Comparison of ENCODE assay signal across 9 cellular contexts in the genomic region with DNA sequence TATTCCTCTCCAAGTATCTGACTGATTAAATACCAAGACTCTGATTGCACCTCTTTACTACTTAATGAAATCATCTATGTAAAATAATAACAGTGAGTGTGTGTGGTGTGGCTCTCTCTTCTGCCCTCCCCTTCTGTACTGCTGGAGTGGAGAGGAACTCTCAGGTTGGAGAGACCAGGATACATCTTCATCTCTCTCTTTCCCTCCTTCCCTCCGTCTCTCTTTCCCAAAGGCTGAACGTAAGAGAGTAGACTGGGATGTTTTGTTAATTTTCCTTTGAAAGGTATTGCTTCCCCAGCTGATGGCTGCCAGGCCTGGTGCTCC. TPM values are rescaled to one million over a fixed set of nuclear protein-coding genes. Genes with fewer than 3 reads are reported as not detected.
A peak's percentile ranks its signal among the peaks of the same experiment; 100 is the strongest.
DNase-seq lines count a peak whose midpoint lies in the region; ATAC-seq and TF ChIP-seq lines count a peak whose summit lies in the region.
"Had no signal": no experiment of that assay in that cellular context is flagged by ENCODE, and none has a peak within 500 bp of the region (broad histone marks: within the 10 kb centered on the region; RNA-seq: fewer than 3 reads in every experiment).

No MANE protein-coding gene starts in this region.

- H2AFZ ChIP-seq in Karpas-422 (ENCODE audit: low read length) (peak overlapping the region; percentile 18; the same call in 1 of the 2 replicates), mammary epithelial cell (ENCODE audit: low read depth, low read length) (peak overlapping the region; percentile 85)

- no peak overlapping the region for H3K9ac ChIP-seq in BLaER1
- no peak overlapping the region for H3K9ac ChIP-seq in Karpas-422 (ENCODE audit: low read length)
- H3K9ac ChIP-seq in mammary epithelial cell (ENCODE audit: insufficient read depth, low read length) = no peak overlapping the region

- CTCF ChIA-PET in mammary epithelial cell (lab: Charles Lee; ENCODE audit: low non-redundant PET) = interaction anchor here (0.6 kb wide), 1 partner anchor 296 kb away, joined by 4 read pairs; no protein-coding TSS in a partner anchor

- DNase-seq in Karpas-422 = no peak
- DNase-seq in mammary epithelial cell = no peak
- no peak for DNase-seq in SHP77 (lab: John Stamatoyannopoulos, UW)
- no peak for DNase-seq in NCI-H345 (lab: John Stamatoyannopoulos, UW)

- no TSS peak for BruUV-seq in mammary epithelial cell (replicated peaks; lab: Mats Ljungman, UMichigan)

- dilution Hi-C loops in mammary epithelial cell (cut with HindIII; ENCODE audit: low sequenced_read_pairs) = loop anchor here (10.0 kb wide), 1 partner anchor 65 kb away; no protein-coding TSS in a partner anchor

- no peak for TF ChIP-seq CTCF in mammary epithelial cell (conservative IDR thresholded peaks at IDR 0.05 in 1 of 2, IDR thresholded peaks at IDR 0.05 in 1 of 2; ENCODE audit: extremely low read depth in 1 of 2, insufficient read depth in 1 of 2, low read depth in 1 of 2, low read length in 2 of 2)

- H3K4me1 ChIP-seq in BLaER1 (peaks cover 14% of the 10 kb centered on the region), Karpas-422 (ENCODE audit: low read length) (peaks cover 16% of the 10 kb centered on the region), mammary epithelial cell (ENCODE audit: insufficient read depth, low read length) (peaks cover 23% of the 10 kb centered on the region), muscle layer of duodenum (ENCODE audit: control insufficient read depth in 1 of 2, insufficient read depth in 2 of 2, low read length in 2 of 2) (peaks cover 0 to 14% of the 10 kb centered on the region in 2 donors)

- H3K27ac ChIP-seq in BLaER1 (no peak overlapping the region), Karpas-422 (ENCODE audit: low read length) (no peak overlapping the region), mammary epithelial cell (ENCODE audit: insufficient read depth, low read depth, low read length) (no peak overlapping the region), muscle layer of duodenum (ENCODE audit: low read length) (no peak overlapping the region)

- 3% methylated on average over 2 of the region's 2 CpGs for WGBS in mammary epithelial cell (ENCODE audit: low coverage, missing lambda C conversion rate)

- no peak overlapping the region for H3K4me3 ChIP-seq in BLaER1
- H3K4me3 ChIP-seq in Karpas-422 (ENCODE audit: low read length) = peak overlapping the region; percentile 38; the same call in 1 of the 2 replicates
- H3K4me3 ChIP-seq in mammary epithelial cell (replicated peaks in 1 of 3; ENCODE audit: insufficient read depth in 1 of 3, low read depth in 2 of 3, low read length in 3 of 3) = no peak overlapping the region
- H3K4me3 ChIP-seq in muscle layer of duodenum (ENCODE audit: low read depth in 1 of 2, low read length in 2 of 2) = peak overlapping the region; percentile 5 to 43

- no peaks in the 10 kb centered on the region for H3K9me3 ChIP-seq in BLaER1
- no peaks in the 10 kb centered on the region for H3K9me3 ChIP-seq in Karpas-422 (ENCODE audit: low read length)
- H3K9me3 ChIP-seq in mammary epithelial cell (replicated peaks; ENCODE audit: insufficient read depth, low read length) = no peaks in the 10 kb centered on the region
- no peaks in the 10 kb centered on the region for H3K9me3 ChIP-seq in muscle layer of duodenum (ENCODE audit: control insufficient read depth in 1 of 2, low read length in 2 of 2)
- H3K9me3 ChIP-seq: tibial nerve had no signal

- H3K79me2 ChIP-seq in Karpas-422 (ENCODE audit: low read length) (no peaks in the 10 kb centered on the region), mammary epithelial cell (ENCODE audit: insufficient read depth, low read length) (no peaks in the 10 kb centered on the region)

- H4K20me1 ChIP-seq in BLaER1 (no peaks in the 10 kb centered on the region), Karpas-422 (ENCODE audit: insufficient read depth, low read depth, low read length) (no peaks in the 10 kb centered on the region), mammary epithelial cell (ENCODE audit: insufficient read depth, low read length) (no peaks in the 10 kb centered on the region)

- H3K9me2 ChIP-seq in Karpas-422 (replicated peaks; ENCODE audit: insufficient read depth, low read length) = no peaks in the 10 kb centered on the region

- ATAC-seq in GM18868 (IDR thresholded peaks at IDR 0.05; ENCODE audit: unreplicated experiment) (no peak), HG02623 (IDR thresholded peaks at IDR 0.05; ENCODE audit: unreplicated experiment) (no peak)

- H3K27me3 ChIP-seq in BLaER1 (peaks cover 16% of the 10 kb centered on the region; the same call in 1 of the 2 replicates), Karpas-422 (ENCODE audit: low read length) (no peaks in the 10 kb centered on the region), mammary epithelial cell (ENCODE audit: insufficient read depth, low read length) (no peaks in the 10 kb centered on the region), muscle layer of duodenum (ENCODE audit: low read depth, low read length) (peaks cover 3% of the 10 kb centered on the region)

- H3K36me3 ChIP-seq in BLaER1 (no peaks in the 10 kb centered on the region), Karpas-422 (ENCODE audit: insufficient read depth, low read length) (no peaks in the 10 kb centered on the region), mammary epithelial cell (ENCODE audit: insufficient read depth, low read length) (no peaks in the 10 kb centered on the region), muscle layer of duodenum (ENCODE audit: control insufficient read depth in 1 of 2, insufficient read depth in 2 of 2, low read length in 2 of 2) (no peaks in the 10 kb centered on the region)
- H3K36me3 ChIP-seq: tibial nerve had no signal

- intact Hi-C loops in mammary epithelial cell (cut with micrococcal nuclease) = loop anchor here (1.0 to 2.0 kb wide), 3 partner anchors 16 to 62 kb away; no protein-coding TSS in a partner anchor

- H3K4me2 ChIP-seq in BLaER1 (peak overlapping the region; percentile 70), Karpas-422 (ENCODE audit: low read depth, low read length, poor library complexity, severe bottlenecking) (peak overlapping the region; percentile 61), mammary epithelial cell (ENCODE audit: insufficient read depth, low read depth, low read length) (peak overlapping the region; percentile 68)

- in situ Hi-C loops in mammary epithelial cell (cut with MboI; ENCODE audit: low sequenced_read_pairs in 2 of 2) = no loop called here

RNA-seq across cellular contexts. Expression of a gene that starts 0.3 kb away (rescaled TPM):
- 0.47 TPM in 1 of 2 replicates, not detected in the other for total RNA-seq in Karpas-422 (2014; rRNA removed; shearing (Covaris generic); ENCODE audit: low replicate concordance)
- under 1 TPM in 1 of 2 donors, not detected in 1; 0.38 TPM for total RNA-seq in mammary epithelial cell
- polyA plus RNA-seq in mammary epithelial cell = 0.11 TPM
- polyA minus RNA-seq in mammary epithelial cell = not detected

RNA-seq across cellular contexts. Expression of a gene that starts 10.4 kb away (rescaled TPM):
- total RNA-seq in Karpas-422 (2014; rRNA removed; shearing (Covaris generic); ENCODE audit: low replicate concordance) = 20.9 and 25.2 TPM in 2 replicates
- 10 to 100 TPM; 23.2 to 24.5 TPM for total RNA-seq in mammary epithelial cell
- polyA plus RNA-seq in mammary epithelial cell = 10.5 TPM
- 9.8 TPM for polyA minus RNA-seq in mammary epithelial cell

RNA-seq across cellular contexts. Expression of a gene that starts 46.1 kb away (rescaled TPM):
- 1.0 and 2.0 TPM in 2 replicates for total RNA-seq in Karpas-422 (2014; rRNA removed; shearing (Covaris generic); ENCODE audit: low replicate concordance)
- 1 to 10 TPM in 1 of 2 donors, not detected in 1; 9.3 TPM for total RNA-seq in mammary epithelial cell
- polyA plus RNA-seq in mammary epithelial cell = 0.14 TPM
- polyA minus RNA-seq in mammary epithelial cell = not detected

RNA-seq across cellular contexts. Expression of a gene that starts 52.9 kb away (rescaled TPM):
- total RNA-seq in Karpas-422 (2014; rRNA removed; shearing (Covaris generic); ENCODE audit: low replicate concordance) = not detected in 2 replicates
- under 1 TPM in 1 of 2 donors, not detected in 1; 0.17 TPM for total RNA-seq in mammary epithelial cell
- 0.05 TPM for polyA plus RNA-seq in mammary epithelial cell
- not detected for polyA minus RNA-seq in mammary epithelial cell

Comparison
In these comparisons a context has a peak if more than half of its experiments do, and no peak if none do; other contexts are left out.
1. H3K4me3 ChIP-seq: peak in Karpas-422 (single experiment) and muscle layer of duodenum (2 of 2); none in BLaER1 (single experiment) and mammary epithelial cell (0 of 3).
2. Peak in every context shown above with its lines, with median percentiles within 50 percentile points of each other: H3K4me2 ChIP-seq.